9 cellular contexts compared by ENCODE assay signal in the genomic region with DNA sequence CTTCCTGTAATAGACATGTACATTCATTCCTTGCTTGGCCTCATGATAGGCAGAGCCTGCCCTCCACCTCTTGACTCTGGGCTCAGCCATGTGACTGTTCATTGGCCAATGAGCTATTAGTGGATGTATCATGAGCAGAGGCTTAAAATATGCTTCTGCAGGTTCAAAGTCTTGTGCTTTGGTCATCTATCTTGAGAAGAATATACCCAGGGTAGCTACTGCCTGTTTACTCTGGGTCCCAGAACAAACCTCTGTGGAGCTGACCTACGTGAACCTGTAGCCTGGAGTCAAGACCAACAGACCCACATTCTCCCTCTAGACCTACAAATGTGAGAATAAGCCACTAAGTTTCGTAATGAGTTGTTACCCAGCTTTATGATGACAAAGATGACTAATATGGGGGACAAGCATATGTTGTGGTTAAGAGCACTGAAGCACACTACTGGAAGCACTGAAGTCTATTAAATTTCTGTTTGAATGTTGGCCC.
A peak's percentile ranks its signal among the peaks of the same experiment; 100 is the strongest.
DNase-seq lines count a peak whose midpoint lies in the region; ATAC-seq, FAIRE-seq and TF ChIP-seq lines count a peak whose summit lies in the region.
"Had no signal": no experiment of that assay in that cellular context is flagged by ENCODE, and none has a peak within 500 bp of the region (broad histone marks: within the 10 kb centered on the region; RNA-seq: fewer than 3 reads in every experiment).

No MANE protein-coding gene starts in this region.

- no peaks in the 10 kb centered on the region for H4K20me1 ChIP-seq in MM.1S (ENCODE audit: insufficient read depth, low read length)

- no peaks in the 10 kb centered on the region for H3K9me3 ChIP-seq in MM.1S (replicated peaks; ENCODE audit: insufficient read depth, low read length)
- H3K9me3 ChIP-seq in aorta (ENCODE audit: control insufficient read depth, low read length), result no peaks in the 10 kb centered on the region

- no peak for FAIRE-seq in H54 (lab: Jason Lieb, UNC)

- no peaks in the 10 kb centered on the region for H3K9me2 ChIP-seq in MM.1S (replicated peaks; ENCODE audit: insufficient read depth, low read length)

- no peak overlapping the region for H2AFZ ChIP-seq in MM.1S (ENCODE audit: low read length)

- H3K4me3 ChIP-seq in MM.1S (ENCODE audit: low read length) (no peak overlapping the region), foreskin fibroblast (ENCODE audit: low read depth in 1 of 2, low read length in 2 of 2) (no peak overlapping the region), aorta (ENCODE audit: low read length in 2 of 2) (no peak overlapping the region)

- intact Hi-C loops in aorta (cut with DNase I), result no loop called here

- H3K27me3 ChIP-seq in MM.1S (replicated peaks; ENCODE audit: insufficient read depth, low read length) (no peaks in the 10 kb centered on the region), aorta (ENCODE audit: control insufficient read depth in 1 of 2, insufficient read depth in 2 of 2, low read length in 1 of 2) (no peaks in the 10 kb centered on the region)

- H3K4me1 ChIP-seq in MM.1S (ENCODE audit: low read length), result peaks cover 11% of the 10 kb centered on the region
- no peaks in the 10 kb centered on the region for H3K4me1 ChIP-seq in aorta (ENCODE audit: control insufficient read depth in 1 of 2, insufficient read depth in 2 of 2, low read length in 2 of 2)

- H3K9ac ChIP-seq in MM.1S (ENCODE audit: low read length), result no peak overlapping the region

- 91 to 98% methylated on average over 2 of the region's 2 CpGs for WGBS in aorta, 2 donors

- H3K79me2 ChIP-seq in MM.1S (ENCODE audit: low read length), result no peaks in the 10 kb centered on the region

- peak; percentile 35 for DNase-seq in H4 (ENCODE audit: low spot score)
- DNase-seq in MM.1S, result peak; percentile 67
- DNase-seq in foreskin fibroblast, result peak; percentile 24 to 44
- DNase-seq in H54 (ENCODE audit: insufficient read length, low spot score), result no peak
- DNase-seq in NCI-H446 treated with DMSO at 0.1 percent for 48 hours (lab: John Stamatoyannopoulos, UW), result no peak
- DNase-seq in C1 segment of cervical spinal cord (lab: John Stamatoyannopoulos, UW), result no peak
- no peak for DNase-seq in aorta
- DNase-seq: naive B cell had no signal

- H3K27ac ChIP-seq in MM.1S (ENCODE audit: low read length), result no peak overlapping the region; the same call in 1 of the 2 replicates
- H3K27ac ChIP-seq in aorta (ENCODE audit: low read depth in 1 of 2, low read length in 2 of 2), result no peak overlapping the region

- no peaks in the 10 kb centered on the region for H3K36me3 ChIP-seq in MM.1S (replicated peaks; ENCODE audit: insufficient read depth, low read length)
- no peaks in the 10 kb centered on the region for H3K36me3 ChIP-seq in aorta (ENCODE audit: control insufficient read depth in 1 of 2, insufficient read depth in 2 of 2, low read length in 1 of 2)

- no peak for TF ChIP-seq POLR2A in H54 (IDR thresholded peaks at IDR 0.05; ENCODE audit: low read depth, low read length)

- H3K4me2 ChIP-seq in MM.1S (ENCODE audit: low read depth, low read length), result no peak overlapping the region

- TF ChIP-seq CTCF in MM.1S (IDR thresholded peaks at IDR 0.05; ENCODE audit: low read length) (no peak), foreskin fibroblast (IDR thresholded peaks at IDR 0.05; ENCODE audit: low read depth, low read length) (no peak)

- ATAC-seq in GM18870 (IDR thresholded peaks at IDR 0.05; ENCODE audit: unreplicated experiment), result peak; percentile 100
- no peak for ATAC-seq in aorta (ENCODE audit: low FRiP score)

- H3F3A ChIP-seq in MM.1S (ENCODE audit: insufficient read depth, low read length), result peaks cover 4% of the 10 kb centered on the region; the same call in 1 of the 2 replicates

Comparison
In these comparisons a context has a peak if more than half of its experiments do, and no peak if none do; other contexts are left out.
1. DNase-seq: peak in H4 (single experiment), MM.1S (single experiment) and foreskin fibroblast (2 of 2); none in H54 (single experiment), NCI-H446 treated with DMSO at 0.1 percent for 48 hours (single experiment), C1 segment of cervical spinal cord (0 of 14) and aorta (0 of 2).